Comparison of ENCODE assay signal across 17 cellular contexts in the genomic region with DNA sequence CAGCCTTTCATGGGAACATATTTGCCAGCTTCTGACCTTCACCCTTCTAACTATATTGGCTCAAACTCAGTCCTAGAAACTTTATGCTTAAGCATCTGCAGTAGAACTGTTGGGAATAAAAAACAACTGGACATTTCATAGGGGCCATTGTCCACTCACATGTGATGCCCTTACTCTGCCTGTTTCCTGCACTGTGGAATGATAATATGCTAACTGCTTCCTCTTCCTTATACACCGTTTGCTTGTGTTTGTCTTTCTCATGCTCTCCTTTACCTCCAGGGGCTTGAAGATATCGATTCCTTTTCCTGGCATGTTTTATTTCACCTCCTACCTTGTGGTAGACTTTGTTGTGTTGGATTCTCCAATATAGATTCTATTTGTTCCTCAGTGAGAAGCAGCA.
"Had no signal": no experiment of that assay in that cellular context is flagged by ENCODE, and none has a peak within 500 bp of the region (broad histone marks: within the 10 kb centered on the region; RNA-seq: fewer than 3 reads in every experiment).

No MANE protein-coding gene starts in this region.

- H3K27ac Mint-ChIP-seq: natural killer cell treated with Interleukin-12 subunit alpha and Interleukin-12 subunit beta and Interleukin-15 and Interleukin-18, amount 100 ng/mL, for 72 hours; stimulated activated naive B cell treated with anti-CD40 and anti-IgM and Interleukin-4, amounts not matched to agents 10 μg/mL and 1 μg/mL and 100 μg/mL, for 72 hours; stimulated activated naive CD8-positive, alpha-beta T cell treated with anti-CD3 and anti-CD28 coated beads, Interleukin-15, amount 100 ng/mL, for 72 hours had no signal

- H3K36me3 Mint-ChIP-seq: natural killer cell treated with Interleukin-12 subunit alpha and Interleukin-12 subunit beta and Interleukin-15 and Interleukin-18, amount 100 ng/mL, for 72 hours had no signal

- H3K4me1 Mint-ChIP-seq: stimulated activated naive B cell treated with anti-CD40 and anti-IgM and Interleukin-4, amounts not matched to agents 10 μg/mL and 1 μg/mL and 100 μg/mL, for 72 hours; stimulated activated naive CD8-positive, alpha-beta T cell treated with anti-CD3 and anti-CD28 coated beads, Interleukin-15, amount 100 ng/mL, for 72 hours had no signal

- H3K4me3 Mint-ChIP-seq: natural killer cell treated with Interleukin-12 subunit alpha and Interleukin-12 subunit beta and Interleukin-15 and Interleukin-18, amount 100 ng/mL, for 72 hours; stimulated activated naive B cell treated with anti-CD40 and anti-IgM and Interleukin-4, amounts not matched to agents 10 μg/mL and 1 μg/mL and 100 μg/mL, for 72 hours; stimulated activated naive CD8-positive, alpha-beta T cell treated with anti-CD3 and anti-CD28 coated beads, Interleukin-15, amount 100 ng/mL, for 72 hours had no signal

- DNase-seq: colonic mucosa; dorsolateral prefrontal cortex; effector CD8-positive, alpha-beta T cell; gastrocnemius medialis; heart right ventricle; hypothalamus; kidney glomerular epithelial cell; mammary epithelial cell; spleen; stimulated activated CD4-positive, alpha-beta T cell treated with anti-CD3 and anti-CD28 coated beads, Interleukin-15, amount 100 ng/mL, for 24 hours; stimulated activated CD4-positive, alpha-beta T cell treated with anti-CD3 and anti-CD28 coated beads, Interleukin-1b, Interleukin-23, amount 100 ng/mL, for 48 hours; stimulated activated CD4-positive, alpha-beta T cell treated with anti-CD3 and anti-CD28 coated beads, Interleukin-4, amount 100 ng/mL, for 24 hours; stimulated activated naive B cell treated with anti-CD40 and anti-IgM and Interleukin-4, amounts not matched to agents 10 μg/mL and 1 μg/mL and 100 μg/mL, for 72 hours; stimulated activated naive CD8-positive, alpha-beta T cell treated with anti-CD3 and anti-CD28 coated beads, Interleukin-15, amount 100 ng/mL, for 72 hours; testis; upper lobe of right lung had no signal

- H3K27me3 Mint-ChIP-seq: stimulated activated naive CD8-positive, alpha-beta T cell treated with anti-CD3 and anti-CD28 coated beads, Interleukin-15, amount 100 ng/mL, for 72 hours had no signal

- H3K9me3 Mint-ChIP-seq: stimulated activated naive CD8-positive, alpha-beta T cell treated with anti-CD3 and anti-CD28 coated beads, Interleukin-15, amount 100 ng/mL, for 72 hours had no signal
